In genomic region chr2:220811952-220812570, GRCh38 we compare ENCODE assay signal across 20 cellular contexts.
DNase-seq lines count a peak whose midpoint lies in the region; TF ChIP-seq lines count a peak whose summit lies in the region.
"Had no signal": no experiment of that assay in that cellular context is flagged by ENCODE, and none has a peak within 500 bp of the region (broad histone marks: within the 10 kb centered on the region; RNA-seq: fewer than 3 reads in every experiment).

No MANE protein-coding gene starts in this region.

- DNase-seq in EL (peak; percentile 70), LHCN-M2 (ENCODE audit: low read depth) (peak; percentile 51), astrocyte of the cerebellum (ENCODE audit: low read depth) (peak; percentile 71), kidney tubule cell (ENCODE audit: low spot score) (peak; percentile 32), NAMALWA (ENCODE audit: low spot score) (no peak), inferior parietal cortex (ENCODE audit: extremely low spot score) (no peak), NCI-H2029 treated with DMSO at 0.1 percent for 48 hours (lab: John Stamatoyannopoulos, UW) (no peak), pons (ENCODE audit: low spot score) (no peak)
- DNase-seq: activated CD4-positive, CD25-positive, alpha-beta regulatory T cell; activated effector memory CD4-positive, alpha-beta T cell treated with Interleukin-2 at 50 U/mL for 16 hours; dermis blood vessel endothelial cell; KG1; left colon; NCI-H1105 treated with DMSO at 0.1 percent for 48 hours; NK-92 treated with Interleukin-12 subunit alpha and Interleukin-12 subunit beta, amount 100 ng/mL, for 24 hours; nucleus accumbens; right lobe of liver; stimulated activated CD4-positive, alpha-beta T cell treated with anti-CD3 and anti-CD28 coated beads, Interleukin-4, amount 100 ng/mL, for 1 hour; testis had no signal

- TF ChIP-seq CTCF in astrocyte of the cerebellum (IDR thresholded peaks at IDR 0.05; ENCODE audit: low read depth, low read length, missing control alignments) = no peak

- in situ Hi-C loops in astrocyte of the cerebellum (cut with HindIII; ENCODE audit: low sequenced_read_pairs) = no loop called here

- H3K4me3 ChIP-seq in astrocyte of the cerebellum (ENCODE audit: low read depth, low read length) = no peak overlapping the region
- H3K4me3 ChIP-seq: ascending aorta, right lobe of liver, testis had no signal

Comparison
In these comparisons a context has a peak if more than half of its experiments do, and no peak if none do; other contexts are left out.
1. DNase-seq: peak in EL (single experiment), LHCN-M2 (single experiment), astrocyte of the cerebellum (single experiment) and kidney tubule cell (single experiment); none in NAMALWA (single experiment), inferior parietal cortex (single experiment), NCI-H2029 treated with DMSO at 0.1 percent for 48 hours (single experiment) and pons (single experiment).